1 cellular context compared by ENCODE assay signal in the genomic region with DNA sequence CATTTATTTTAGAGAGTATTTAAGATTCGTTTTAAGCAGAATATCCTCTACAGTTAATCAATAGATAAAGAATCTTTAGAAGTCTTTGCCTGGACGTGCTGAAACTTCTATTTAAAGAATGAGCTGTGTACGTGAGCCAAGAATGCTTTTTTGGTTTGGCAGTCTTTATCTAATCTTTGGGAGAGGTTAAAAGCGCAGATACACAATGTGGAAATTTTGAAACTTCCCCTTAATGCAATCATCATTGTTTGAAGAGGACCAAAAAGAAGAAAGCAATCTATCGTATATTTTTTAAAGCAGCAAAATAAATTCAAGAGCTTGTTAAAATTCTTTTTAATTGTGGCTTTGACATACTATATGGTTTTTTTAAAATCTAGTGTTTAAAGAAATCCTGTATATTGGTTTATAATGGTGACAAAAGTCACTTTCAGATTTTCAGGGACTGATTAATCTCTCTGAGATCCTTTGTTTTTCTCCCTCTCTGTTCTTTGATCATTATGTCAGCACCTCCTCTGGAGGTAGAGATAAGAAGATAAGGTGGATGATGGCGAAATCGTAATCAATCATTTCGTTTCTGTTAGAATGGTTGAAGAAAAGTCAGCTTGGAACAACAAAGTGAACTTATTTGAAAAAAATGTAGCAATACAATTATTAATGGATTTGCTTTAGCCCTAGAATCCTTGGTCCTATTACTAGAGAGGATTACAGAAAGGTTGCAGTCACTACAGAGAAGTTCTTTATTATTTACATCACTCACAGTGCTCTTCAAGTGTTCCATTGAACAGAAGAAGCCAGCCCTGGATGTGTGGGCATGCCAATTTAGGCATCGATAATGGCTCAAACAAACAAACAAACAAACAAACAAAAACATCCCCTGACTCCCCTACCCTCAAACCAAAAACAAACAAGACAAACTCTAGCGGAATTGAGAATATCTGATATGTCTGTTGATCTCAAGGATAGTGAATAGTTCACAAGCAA.
TF ChIP-seq lines count a peak whose summit lies in the region.

No MANE protein-coding gene starts in this region.

TF ChIP-seq in HepG2, 621 proteins besides CTCF, POLR2A, EP300 and RAD21 (continued from another document and continues in another):
- TF ChIP-seq, protein P1, sequence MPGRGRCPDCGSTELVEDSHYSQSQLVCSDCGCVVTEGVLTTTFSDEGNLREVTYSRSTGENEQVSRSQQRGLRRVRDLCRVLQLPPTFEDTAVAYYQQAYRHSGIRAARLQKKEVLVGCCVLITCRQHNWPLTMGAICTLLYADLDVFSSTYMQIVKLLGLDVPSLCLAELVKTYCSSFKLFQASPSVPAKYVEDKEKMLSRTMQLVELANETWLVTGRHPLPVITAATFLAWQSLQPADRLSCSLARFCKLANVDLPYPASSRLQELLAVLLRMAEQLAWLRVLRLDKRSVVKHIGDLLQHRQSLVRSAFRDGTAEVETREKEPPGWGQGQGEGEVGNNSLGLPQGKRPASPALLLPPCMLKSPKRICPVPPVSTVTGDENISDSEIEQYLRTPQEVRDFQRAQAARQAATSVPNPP (CRISPR knock-in tag; IDR thresholded peaks at IDR 0.05) = 0 out of 2 replicates have a peak, but pooled peaks have one; percentile 67
- TF ChIP-seq ELF3 (CRISPR knock-in tag; IDR thresholded peaks at IDR 0.05) = peak; percentile 53; the same call in 1 of the 2 replicates
- TF ChIP-seq TCF7 (IDR thresholded peaks at IDR 0.05; ENCODE audit: low read depth) = peak; percentile 96
- no peak for TF ChIP-seq IKZF1 (IDR thresholded peaks at IDR 0.05)
- TF ChIP-seq ZNF720 (CRISPR knock-in tag; IDR thresholded peaks at IDR 0.05) = no peak
- peak; percentile 88; the same call in 1 of the 2 replicates for TF ChIP-seq ZNF784 (CRISPR knock-in tag; IDR thresholded peaks at IDR 0.05; ENCODE audit: borderline replicate concordance)
- no peak for TF ChIP-seq ZNF543 (CRISPR knock-in tag; IDR thresholded peaks at IDR 0.05)
- peak; percentile 54; the same call in 1 of the 2 replicates for TF ChIP-seq ZNF280D (CRISPR knock-in tag; IDR thresholded peaks at IDR 0.05)
- TF ChIP-seq PHF5A (CRISPR knock-in tag; IDR thresholded peaks at IDR 0.05; ENCODE audit: low read depth, unreplicated experiment) = no peak
- TF ChIP-seq ZNF761 (CRISPR knock-in tag; conservative IDR thresholded peaks at IDR 0.05) = peak; percentile 77; the same call in 1 of the 2 replicates
- peak; percentile 71; the same call in 1 of the 2 replicates for TF ChIP-seq FOSL1 (CRISPR knock-in tag; IDR thresholded peaks at IDR 0.05; ENCODE audit: borderline replicate concordance)
- TF ChIP-seq, protein P2, sequence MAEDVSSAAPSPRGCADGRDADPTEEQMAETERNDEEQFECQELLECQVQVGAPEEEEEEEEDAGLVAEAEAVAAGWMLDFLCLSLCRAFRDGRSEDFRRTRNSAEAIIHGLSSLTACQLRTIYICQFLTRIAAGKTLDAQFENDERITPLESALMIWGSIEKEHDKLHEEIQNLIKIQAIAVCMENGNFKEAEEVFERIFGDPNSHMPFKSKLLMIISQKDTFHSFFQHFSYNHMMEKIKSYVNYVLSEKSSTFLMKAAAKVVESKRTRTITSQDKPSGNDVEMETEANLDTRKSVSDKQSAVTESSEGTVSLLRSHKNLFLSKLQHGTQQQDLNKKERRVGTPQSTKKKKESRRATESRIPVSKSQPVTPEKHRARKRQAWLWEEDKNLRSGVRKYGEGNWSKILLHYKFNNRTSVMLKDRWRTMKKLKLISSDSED (CRISPR knock-in tag; IDR thresholded peaks at IDR 0.05) = no peak
- TF ChIP-seq, protein P3, sequence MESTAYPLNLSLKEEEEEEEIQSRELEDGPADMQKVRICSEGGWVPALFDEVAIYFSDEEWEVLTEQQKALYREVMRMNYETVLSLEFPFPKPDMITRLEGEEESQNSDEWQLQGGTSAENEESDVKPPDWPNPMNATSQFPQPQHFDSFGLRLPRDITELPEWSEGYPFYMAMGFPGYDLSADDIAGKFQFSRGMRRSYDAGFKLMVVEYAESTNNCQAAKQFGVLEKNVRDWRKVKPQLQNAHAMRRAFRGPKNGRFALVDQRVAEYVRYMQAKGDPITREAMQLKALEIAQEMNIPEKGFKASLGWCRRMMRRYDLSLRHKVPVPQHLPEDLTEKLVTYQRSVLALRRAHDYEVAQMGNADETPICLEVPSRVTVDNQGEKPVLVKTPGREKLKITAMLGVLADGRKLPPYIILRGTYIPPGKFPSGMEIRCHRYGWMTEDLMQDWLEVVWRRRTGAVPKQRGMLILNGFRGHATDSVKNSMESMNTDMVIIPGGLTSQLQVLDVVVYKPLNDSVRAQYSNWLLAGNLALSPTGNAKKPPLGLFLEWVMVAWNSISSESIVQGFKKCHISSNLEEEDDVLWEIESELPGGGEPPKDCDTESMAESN (CRISPR knock-in tag; conservative IDR thresholded peaks at IDR 0.05) = no peak
- no peak for TF ChIP-seq SMC3 (IDR thresholded peaks at IDR 0.05; ENCODE audit: low read length)
- no peak for TF ChIP-seq STAT6 (CRISPR knock-in tag; IDR thresholded peaks at IDR 0.05; ENCODE audit: borderline replicate concordance)
- TF ChIP-seq PHF21A (CRISPR knock-in tag; IDR thresholded peaks at IDR 0.05) = peak; percentile 27; the same call in 1 of the 2 replicates
- TF ChIP-seq ZC3H13 (CRISPR knock-in tag; IDR thresholded peaks at IDR 0.05) = no peak
- no peak for TF ChIP-seq IRX3 (CRISPR knock-in tag; IDR thresholded peaks at IDR 0.05; ENCODE audit: borderline replicate concordance, low read depth)
- TF ChIP-seq THYN1 (CRISPR knock-in tag; IDR thresholded peaks at IDR 0.05; ENCODE audit: borderline replicate concordance, low read depth) = no peak
- TF ChIP-seq IRF2 (CRISPR knock-in tag; IDR thresholded peaks at IDR 0.05) = no peak; the same call in 1 of the 2 replicates
- TF ChIP-seq, protein P4, sequence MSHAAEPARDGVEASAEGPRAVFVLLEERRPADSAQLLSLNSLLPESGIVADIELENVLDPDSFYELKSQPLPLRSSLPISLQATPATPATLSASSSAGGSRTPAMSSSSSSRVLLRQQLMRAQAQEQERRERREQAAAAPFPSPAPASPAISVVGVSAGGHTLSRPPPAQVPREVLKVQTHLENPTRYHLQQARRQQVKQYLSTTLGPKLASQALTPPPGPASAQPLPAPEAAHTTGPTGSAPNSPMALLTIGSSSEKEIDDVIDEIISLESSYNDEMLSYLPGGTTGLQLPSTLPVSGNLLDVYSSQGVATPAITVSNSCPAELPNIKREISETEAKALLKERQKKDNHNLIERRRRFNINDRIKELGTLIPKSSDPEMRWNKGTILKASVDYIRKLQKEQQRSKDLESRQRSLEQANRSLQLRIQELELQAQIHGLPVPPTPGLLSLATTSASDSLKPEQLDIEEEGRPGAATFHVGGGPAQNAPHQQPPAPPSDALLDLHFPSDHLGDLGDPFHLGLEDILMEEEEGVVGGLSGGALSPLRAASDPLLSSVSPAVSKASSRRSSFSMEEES (CRISPR knock-in tag; IDR thresholded peaks at IDR 0.05) = peak; percentile 31; the same call in 1 of the 2 replicates
- TF ChIP-seq FOXK1 (CRISPR knock-in tag; IDR thresholded peaks at IDR 0.05; ENCODE audit: borderline replicate concordance, low read depth) = no peak
- no peak for TF ChIP-seq FIP1L1 (IDR thresholded peaks at IDR 0.05; ENCODE audit: borderline replicate concordance, insufficient read depth, low read depth, low read length)
- TF ChIP-seq ZNF589 (CRISPR knock-in tag; conservative IDR thresholded peaks at IDR 0.05) = no peak
- TF ChIP-seq ZNF143 (CRISPR knock-in tag; IDR thresholded peaks at IDR 0.05) = no peak
- TF ChIP-seq MED8 (CRISPR knock-in tag; IDR thresholded peaks at IDR 0.05; ENCODE audit: insufficient replicate concordance) = peak; percentile 93
- 0 out of 2 replicates have a peak, but pooled peaks have one; percentile 41 for TF ChIP-seq KDM3A (CRISPR knock-in tag; IDR thresholded peaks at IDR 0.05; ENCODE audit: low read depth)
- TF ChIP-seq, protein P5, sequence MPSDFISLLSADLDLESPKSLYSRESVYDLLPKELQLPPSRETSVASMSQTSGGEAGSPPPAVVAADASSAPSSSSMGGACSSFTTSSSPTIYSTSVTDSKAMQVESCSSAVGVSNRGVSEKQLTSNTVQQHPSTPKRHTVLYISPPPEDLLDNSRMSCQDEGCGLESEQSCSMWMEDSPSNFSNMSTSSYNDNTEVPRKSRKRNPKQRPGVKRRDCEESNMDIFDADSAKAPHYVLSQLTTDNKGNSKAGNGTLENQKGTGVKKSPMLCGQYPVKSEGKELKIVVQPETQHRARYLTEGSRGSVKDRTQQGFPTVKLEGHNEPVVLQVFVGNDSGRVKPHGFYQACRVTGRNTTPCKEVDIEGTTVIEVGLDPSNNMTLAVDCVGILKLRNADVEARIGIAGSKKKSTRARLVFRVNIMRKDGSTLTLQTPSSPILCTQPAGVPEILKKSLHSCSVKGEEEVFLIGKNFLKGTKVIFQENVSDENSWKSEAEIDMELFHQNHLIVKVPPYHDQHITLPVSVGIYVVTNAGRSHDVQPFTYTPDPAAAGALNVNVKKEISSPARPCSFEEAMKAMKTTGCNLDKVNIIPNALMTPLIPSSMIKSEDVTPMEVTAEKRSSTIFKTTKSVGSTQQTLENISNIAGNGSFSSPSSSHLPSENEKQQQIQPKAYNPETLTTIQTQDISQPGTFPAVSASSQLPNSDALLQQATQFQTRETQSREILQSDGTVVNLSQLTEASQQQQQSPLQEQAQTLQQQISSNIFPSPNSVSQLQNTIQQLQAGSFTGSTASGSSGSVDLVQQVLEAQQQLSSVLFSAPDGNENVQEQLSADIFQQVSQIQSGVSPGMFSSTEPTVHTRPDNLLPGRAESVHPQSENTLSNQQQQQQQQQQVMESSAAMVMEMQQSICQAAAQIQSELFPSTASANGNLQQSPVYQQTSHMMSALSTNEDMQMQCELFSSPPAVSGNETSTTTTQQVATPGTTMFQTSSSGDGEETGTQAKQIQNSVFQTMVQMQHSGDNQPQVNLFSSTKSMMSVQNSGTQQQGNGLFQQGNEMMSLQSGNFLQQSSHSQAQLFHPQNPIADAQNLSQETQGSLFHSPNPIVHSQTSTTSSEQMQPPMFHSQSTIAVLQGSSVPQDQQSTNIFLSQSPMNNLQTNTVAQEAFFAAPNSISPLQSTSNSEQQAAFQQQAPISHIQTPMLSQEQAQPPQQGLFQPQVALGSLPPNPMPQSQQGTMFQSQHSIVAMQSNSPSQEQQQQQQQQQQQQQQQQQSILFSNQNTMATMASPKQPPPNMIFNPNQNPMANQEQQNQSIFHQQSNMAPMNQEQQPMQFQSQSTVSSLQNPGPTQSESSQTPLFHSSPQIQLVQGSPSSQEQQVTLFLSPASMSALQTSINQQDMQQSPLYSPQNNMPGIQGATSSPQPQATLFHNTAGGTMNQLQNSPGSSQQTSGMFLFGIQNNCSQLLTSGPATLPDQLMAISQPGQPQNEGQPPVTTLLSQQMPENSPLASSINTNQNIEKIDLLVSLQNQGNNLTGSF (CRISPR knock-in tag; IDR thresholded peaks at IDR 0.05) = no peak
- TF ChIP-seq ZBTB20 (CRISPR knock-in tag; IDR thresholded peaks at IDR 0.05; ENCODE audit: borderline replicate concordance, low read depth) = peak; percentile 50; the same call in 1 of the 2 replicates
- peak; percentile 79 for TF ChIP-seq PPARG (CRISPR knock-in tag; conservative IDR thresholded peaks at IDR 0.05)
- TF ChIP-seq CBX2 (IDR thresholded peaks at IDR 0.05; ENCODE audit: low read depth, low read length) = no peak
- TF ChIP-seq CBX2 (CRISPR knock-in tag; IDR thresholded peaks at IDR 0.05; ENCODE audit: low read depth) = no peak
- peak; percentile 45; the same call in 1 of the 2 replicates for TF ChIP-seq MYPOP (CRISPR knock-in tag; IDR thresholded peaks at IDR 0.05)
- TF ChIP-seq FOXO1 (CRISPR knock-in tag; IDR thresholded peaks at IDR 0.05) = peak; percentile 62; the same call in 1 of the 2 replicates
